Comparison of ENCODE assay signal across 1 cellular context in the genomic region with DNA sequence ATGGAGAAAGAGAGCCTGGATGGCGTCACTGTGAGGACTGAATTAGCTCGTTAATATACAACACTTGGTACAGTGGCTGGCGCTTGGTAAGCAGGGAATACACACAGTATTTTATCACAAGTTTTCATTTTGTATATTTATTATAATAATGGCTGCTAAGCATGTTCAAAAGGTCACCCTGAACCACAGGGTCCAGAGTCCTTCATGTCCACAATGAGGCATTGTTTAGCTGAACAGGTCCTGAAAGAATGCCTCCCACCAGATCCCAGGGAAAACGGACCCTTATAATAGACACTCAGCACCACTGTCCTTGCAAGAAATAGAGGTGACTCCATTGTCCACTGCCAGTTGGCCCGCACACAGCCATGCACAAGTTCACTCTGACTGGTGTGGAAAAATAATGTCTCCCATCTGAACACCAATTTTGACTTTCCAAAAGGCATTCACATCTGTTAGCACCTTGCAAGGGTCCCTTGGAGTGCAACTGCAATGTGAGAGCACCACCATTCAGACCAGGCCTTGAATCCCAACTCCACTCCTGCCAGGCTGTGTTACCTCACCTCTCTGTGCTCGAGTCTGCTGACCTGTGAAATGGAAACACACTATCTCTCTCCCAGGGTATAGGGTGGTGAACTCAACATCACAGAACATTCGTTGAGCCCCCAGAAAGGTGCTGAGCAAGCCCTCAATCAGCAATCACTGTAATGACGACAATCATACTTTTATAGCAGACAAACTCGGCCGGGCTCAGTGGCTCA.
TF ChIP-seq lines count a peak whose summit lies in the region.

No MANE protein-coding gene starts in this region.

TF ChIP-seq in HepG2, 621 proteins besides CTCF, POLR2A, EP300 and RAD21 (continues in another document):
- TF ChIP-seq RBFOX2 (IDR thresholded peaks at IDR 0.05; ENCODE audit: low read depth, low read length) (peak; percentile 6; the same call in 1 of the 2 replicates), SOX13 (IDR thresholded peaks at IDR 0.05) (0 out of 2 replicates have a peak, but pooled peaks have one; percentile 50), SOX13 (CRISPR knock-in tag; conservative IDR thresholded peaks at IDR 0.05 in 1 of 2, IDR thresholded peaks at IDR 0.05 in 1 of 2) (peak in 1 of 2 experiments; percentile 89; a peak in 2 of 4 replicates), SNAPC2 (CRISPR knock-in tag; IDR thresholded peaks at IDR 0.05) (0 out of 2 replicates have a peak, but pooled peaks have one; percentile 37), KDM3A (CRISPR knock-in tag; IDR thresholded peaks at IDR 0.05; ENCODE audit: low read depth) (no peak), ZFX (CRISPR knock-in tag; IDR thresholded peaks at IDR 0.05; ENCODE audit: low read depth) (0 out of 2 replicates have a peak, but pooled peaks have one; percentile 18), SNAI1 (CRISPR knock-in tag; IDR thresholded peaks at IDR 0.05; ENCODE audit: borderline replicate concordance) (no peak), NFKBIZ (CRISPR knock-in tag; IDR thresholded peaks at IDR 0.05) (no peak), PRDM4 (CRISPR knock-in tag; IDR thresholded peaks at IDR 0.05; ENCODE audit: borderline replicate concordance) (no peak), SAFB2 (CRISPR knock-in tag; IDR thresholded peaks at IDR 0.05; ENCODE audit: borderline replicate concordance, low read depth) (no peak), NCOR1 (IDR thresholded peaks at IDR 0.05; ENCODE audit: borderline replicate concordance, low read length) (peak; percentile 56; the same call in 1 of the 2 replicates), HDAC6 (IDR thresholded peaks at IDR 0.05; ENCODE audit: low read depth, low read length) (no peak), NR2C2 (CRISPR knock-in tag; IDR thresholded peaks at IDR 0.05; ENCODE audit: borderline replicate concordance) (no peak), ERF (CRISPR knock-in tag; IDR thresholded peaks at IDR 0.05) (0 out of 2 replicates have a peak, but pooled peaks have one; percentile 34), ZNF337 (CRISPR knock-in tag; IDR thresholded peaks at IDR 0.05; ENCODE audit: borderline replicate concordance, low read depth) (0 out of 2 replicates have a peak, but pooled peaks have one; percentile 49), FIP1L1 (IDR thresholded peaks at IDR 0.05; ENCODE audit: borderline replicate concordance, insufficient read depth, low read depth, low read length) (no peak), CBX5 (CRISPR knock-in tag; IDR thresholded peaks at IDR 0.05; ENCODE audit: borderline replicate concordance) (no peak), FOXK1 (CRISPR knock-in tag; IDR thresholded peaks at IDR 0.05; ENCODE audit: borderline replicate concordance, low read depth) (no peak), ARID4A (CRISPR knock-in tag; IDR thresholded peaks at IDR 0.05; ENCODE audit: borderline replicate concordance) (peak; percentile 15; the same call in 1 of the 2 replicates), NFATC3 (CRISPR knock-in tag; IDR thresholded peaks at IDR 0.05) (no peak), NFRKB (IDR thresholded peaks at IDR 0.05) (no peak), ZFP36 (IDR thresholded peaks at IDR 0.05; ENCODE audit: borderline replicate concordance, low read depth, low read length, partially characterized antibody) (no peak), SYNCRIP (IDR thresholded peaks at IDR 0.05; ENCODE audit: insufficient read depth, low read depth, low read length) (no peak)
- TF ChIP-seq, protein P1, sequence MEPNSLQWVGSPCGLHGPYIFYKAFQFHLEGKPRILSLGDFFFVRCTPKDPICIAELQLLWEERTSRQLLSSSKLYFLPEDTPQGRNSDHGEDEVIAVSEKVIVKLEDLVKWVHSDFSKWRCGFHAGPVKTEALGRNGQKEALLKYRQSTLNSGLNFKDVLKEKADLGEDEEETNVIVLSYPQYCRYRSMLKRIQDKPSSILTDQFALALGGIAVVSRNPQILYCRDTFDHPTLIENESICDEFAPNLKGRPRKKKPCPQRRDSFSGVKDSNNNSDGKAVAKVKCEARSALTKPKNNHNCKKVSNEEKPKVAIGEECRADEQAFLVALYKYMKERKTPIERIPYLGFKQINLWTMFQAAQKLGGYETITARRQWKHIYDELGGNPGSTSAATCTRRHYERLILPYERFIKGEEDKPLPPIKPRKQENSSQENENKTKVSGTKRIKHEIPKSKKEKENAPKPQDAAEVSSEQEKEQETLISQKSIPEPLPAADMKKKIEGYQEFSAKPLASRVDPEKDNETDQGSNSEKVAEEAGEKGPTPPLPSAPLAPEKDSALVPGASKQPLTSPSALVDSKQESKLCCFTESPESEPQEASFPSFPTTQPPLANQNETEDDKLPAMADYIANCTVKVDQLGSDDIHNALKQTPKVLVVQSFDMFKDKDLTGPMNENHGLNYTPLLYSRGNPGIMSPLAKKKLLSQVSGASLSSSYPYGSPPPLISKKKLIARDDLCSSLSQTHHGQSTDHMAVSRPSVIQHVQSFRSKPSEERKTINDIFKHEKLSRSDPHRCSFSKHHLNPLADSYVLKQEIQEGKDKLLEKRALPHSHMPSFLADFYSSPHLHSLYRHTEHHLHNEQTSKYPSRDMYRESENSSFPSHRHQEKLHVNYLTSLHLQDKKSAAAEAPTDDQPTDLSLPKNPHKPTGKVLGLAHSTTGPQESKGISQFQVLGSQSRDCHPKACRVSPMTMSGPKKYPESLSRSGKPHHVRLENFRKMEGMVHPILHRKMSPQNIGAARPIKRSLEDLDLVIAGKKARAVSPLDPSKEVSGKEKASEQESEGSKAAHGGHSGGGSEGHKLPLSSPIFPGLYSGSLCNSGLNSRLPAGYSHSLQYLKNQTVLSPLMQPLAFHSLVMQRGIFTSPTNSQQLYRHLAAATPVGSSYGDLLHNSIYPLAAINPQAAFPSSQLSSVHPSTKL (CRISPR knock-in tag; IDR thresholded peaks at IDR 0.05): peak; percentile 45; the same call in 1 of the 2 replicates
- TF ChIP-seq, protein P2, sequence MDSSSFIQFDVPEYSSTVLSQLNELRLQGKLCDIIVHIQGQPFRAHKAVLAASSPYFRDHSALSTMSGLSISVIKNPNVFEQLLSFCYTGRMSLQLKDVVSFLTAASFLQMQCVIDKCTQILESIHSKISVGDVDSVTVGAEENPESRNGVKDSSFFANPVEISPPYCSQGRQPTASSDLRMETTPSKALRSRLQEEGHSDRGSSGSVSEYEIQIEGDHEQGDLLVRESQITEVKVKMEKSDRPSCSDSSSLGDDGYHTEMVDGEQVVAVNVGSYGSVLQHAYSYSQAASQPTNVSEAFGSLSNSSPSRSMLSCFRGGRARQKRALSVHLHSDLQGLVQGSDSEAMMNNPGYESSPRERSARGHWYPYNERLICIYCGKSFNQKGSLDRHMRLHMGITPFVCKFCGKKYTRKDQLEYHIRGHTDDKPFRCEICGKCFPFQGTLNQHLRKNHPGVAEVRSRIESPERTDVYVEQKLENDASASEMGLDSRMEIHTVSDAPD (CRISPR knock-in tag; IDR thresholded peaks at IDR 0.05): 0 out of 2 replicates have a peak, but pooled peaks have one; percentile 47
- TF ChIP-seq, protein P3, sequence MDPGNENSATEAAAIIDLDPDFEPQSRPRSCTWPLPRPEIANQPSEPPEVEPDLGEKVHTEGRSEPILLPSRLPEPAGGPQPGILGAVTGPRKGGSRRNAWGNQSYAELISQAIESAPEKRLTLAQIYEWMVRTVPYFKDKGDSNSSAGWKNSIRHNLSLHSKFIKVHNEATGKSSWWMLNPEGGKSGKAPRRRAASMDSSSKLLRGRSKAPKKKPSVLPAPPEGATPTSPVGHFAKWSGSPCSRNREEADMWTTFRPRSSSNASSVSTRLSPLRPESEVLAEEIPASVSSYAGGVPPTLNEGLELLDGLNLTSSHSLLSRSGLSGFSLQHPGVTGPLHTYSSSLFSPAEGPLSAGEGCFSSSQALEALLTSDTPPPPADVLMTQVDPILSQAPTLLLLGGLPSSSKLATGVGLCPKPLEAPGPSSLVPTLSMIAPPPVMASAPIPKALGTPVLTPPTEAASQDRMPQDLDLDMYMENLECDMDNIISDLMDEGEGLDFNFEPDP (CRISPR knock-in tag; conservative IDR thresholded peaks at IDR 0.05): no peak
- TF ChIP-seq, protein P4, sequence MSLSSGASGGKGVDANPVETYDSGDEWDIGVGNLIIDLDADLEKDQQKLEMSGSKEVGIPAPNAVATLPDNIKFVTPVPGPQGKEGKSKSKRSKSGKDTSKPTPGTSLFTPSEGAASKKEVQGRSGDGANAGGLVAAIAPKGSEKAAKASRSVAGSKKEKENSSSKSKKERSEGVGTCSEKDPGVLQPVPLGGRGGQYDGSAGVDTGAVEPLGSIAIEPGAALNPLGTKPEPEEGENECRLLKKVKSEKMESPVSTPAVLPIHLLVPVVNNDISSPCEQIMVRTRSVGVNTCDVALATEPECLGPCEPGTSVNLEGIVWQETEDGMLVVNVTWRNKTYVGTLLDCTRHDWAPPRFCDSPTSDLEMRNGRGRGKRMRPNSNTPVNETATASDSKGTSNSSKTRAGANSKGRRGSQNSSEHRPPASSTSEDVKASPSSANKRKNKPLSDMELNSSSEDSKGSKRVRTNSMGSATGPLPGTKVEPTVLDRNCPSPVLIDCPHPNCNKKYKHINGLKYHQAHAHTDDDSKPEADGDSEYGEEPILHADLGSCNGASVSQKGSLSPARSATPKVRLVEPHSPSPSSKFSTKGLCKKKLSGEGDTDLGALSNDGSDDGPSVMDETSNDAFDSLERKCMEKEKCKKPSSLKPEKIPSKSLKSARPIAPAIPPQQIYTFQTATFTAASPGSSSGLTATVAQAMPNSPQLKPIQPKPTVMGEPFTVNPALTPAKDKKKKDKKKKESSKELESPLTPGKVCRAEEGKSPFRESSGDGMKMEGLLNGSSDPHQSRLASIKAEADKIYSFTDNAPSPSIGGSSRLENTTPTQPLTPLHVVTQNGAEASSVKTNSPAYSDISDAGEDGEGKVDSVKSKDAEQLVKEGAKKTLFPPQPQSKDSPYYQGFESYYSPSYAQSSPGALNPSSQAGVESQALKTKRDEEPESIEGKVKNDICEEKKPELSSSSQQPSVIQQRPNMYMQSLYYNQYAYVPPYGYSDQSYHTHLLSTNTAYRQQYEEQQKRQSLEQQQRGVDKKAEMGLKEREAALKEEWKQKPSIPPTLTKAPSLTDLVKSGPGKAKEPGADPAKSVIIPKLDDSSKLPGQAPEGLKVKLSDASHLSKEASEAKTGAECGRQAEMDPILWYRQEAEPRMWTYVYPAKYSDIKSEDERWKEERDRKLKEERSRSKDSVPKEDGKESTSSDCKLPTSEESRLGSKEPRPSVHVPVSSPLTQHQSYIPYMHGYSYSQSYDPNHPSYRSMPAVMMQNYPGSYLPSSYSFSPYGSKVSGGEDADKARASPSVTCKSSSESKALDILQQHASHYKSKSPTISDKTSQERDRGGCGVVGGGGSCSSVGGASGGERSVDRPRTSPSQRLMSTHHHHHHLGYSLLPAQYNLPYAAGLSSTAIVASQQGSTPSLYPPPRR (CRISPR knock-in tag; IDR thresholded peaks at IDR 0.05; ENCODE audit: borderline replicate concordance): 0 out of 2 replicates have a peak, but pooled peaks have one; percentile 31
- TF ChIP-seq, protein P5, sequence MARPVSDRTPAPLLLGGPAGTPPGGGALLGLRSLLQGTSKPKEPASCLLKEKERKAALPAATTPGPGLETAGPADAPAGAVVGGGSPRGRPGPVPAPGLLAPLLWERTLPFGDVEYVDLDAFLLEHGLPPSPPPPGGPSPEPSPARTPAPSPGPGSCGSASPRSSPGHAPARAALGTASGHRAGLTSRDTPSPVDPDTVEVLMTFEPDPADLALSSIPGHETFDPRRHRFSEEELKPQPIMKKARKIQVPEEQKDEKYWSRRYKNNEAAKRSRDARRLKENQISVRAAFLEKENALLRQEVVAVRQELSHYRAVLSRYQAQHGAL (CRISPR knock-in tag; IDR thresholded peaks at IDR 0.05; ENCODE audit: not compliant biosample characterization): no peak
- TF ChIP-seq, protein P6, sequence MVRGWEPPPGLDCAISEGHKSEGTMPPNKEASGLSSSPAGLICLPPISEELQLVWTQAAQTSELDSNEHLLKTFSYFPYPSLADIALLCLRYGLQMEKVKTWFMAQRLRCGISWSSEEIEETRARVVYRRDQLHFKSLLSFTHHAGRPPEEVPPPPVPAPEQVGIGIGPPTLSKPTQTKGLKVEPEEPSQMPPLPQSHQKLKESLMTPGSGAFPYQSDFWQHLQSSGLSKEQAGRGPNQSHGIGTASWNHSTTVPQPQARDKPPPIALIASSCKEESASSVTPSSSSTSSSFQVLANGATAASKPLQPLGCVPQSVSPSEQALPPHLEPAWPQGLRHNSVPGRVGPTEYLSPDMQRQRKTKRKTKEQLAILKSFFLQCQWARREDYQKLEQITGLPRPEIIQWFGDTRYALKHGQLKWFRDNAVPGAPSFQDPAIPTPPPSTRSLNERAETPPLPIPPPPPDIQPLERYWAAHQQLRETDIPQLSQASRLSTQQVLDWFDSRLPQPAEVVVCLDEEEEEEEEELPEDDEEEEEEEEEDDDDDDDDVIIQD (CRISPR knock-in tag; IDR thresholded peaks at IDR 0.05; ENCODE audit: low read depth): no peak
